In genomic region chr4:73729534-73730165, GRCh38 we compare ENCODE assay signal across 8 cellular contexts. TPM values are rescaled to one million over a fixed set of nuclear protein-coding genes. Genes with fewer than 3 reads are reported as not detected.
A peak's percentile ranks its signal among the peaks of the same experiment; 100 is the strongest.
DNase-seq lines count a peak whose midpoint lies in the region; ATAC-seq and TF ChIP-seq lines count a peak whose summit lies in the region.

No MANE protein-coding gene starts in this region.

- no peaks in the 10 kb centered on the region for H3K36me3 ChIP-seq in tibial nerve

- 42 to 43% methylated on average over 3 of the region's 3 CpGs for WGBS in tibial nerve, 2 donors

- no peaks in the 10 kb centered on the region for H3K27me3 Mint-ChIP-seq in activated T-cell treated with anti-CD3 and anti-CD28 coated beads, Interleukin-2, amount 50 U/mL, for 24 hours

- no peak overlapping the region for H3K27ac ChIP-seq in tibial nerve

- no peak for TF ChIP-seq POLR2A in tibial nerve (IDR thresholded peaks at IDR 0.05)

- H3K27ac Mint-ChIP-seq in activated T-cell treated with anti-CD3 and anti-CD28 coated beads, Interleukin-2, amount 50 U/mL, for 24 hours = no peak overlapping the region

- TF ChIP-seq EP300 in tibial nerve (IDR thresholded peaks at IDR 0.05) = peak in 1 of 2 donors; percentile 59

- ATAC-seq in GM19467 (IDR thresholded peaks at IDR 0.05; ENCODE audit: unreplicated experiment) (peak; percentile 72), HG03571 (IDR thresholded peaks at IDR 0.05; ENCODE audit: unreplicated experiment) (peak; percentile 56), left colon (peak; percentile 94)

- H3K4me1 Mint-ChIP-seq in activated T-cell treated with anti-CD3 and anti-CD28 coated beads, Interleukin-2, amount 50 U/mL, for 24 hours (ENCODE audit: low read depth) = no peaks in the 10 kb centered on the region

- no peak overlapping the region for H3K4me3 Mint-ChIP-seq in activated T-cell treated with anti-CD3 and anti-CD28 coated beads, Interleukin-2, amount 50 U/mL, for 24 hours

- no peaks in the 10 kb centered on the region for H3K9me3 ChIP-seq in tibial nerve

- peak; percentile 82 for DNase-seq in DMS53 treated with DMSO at 0.1 percent for 48 hours (lab: John Stamatoyannopoulos, UW; ENCODE audit: unreplicated experiment)
- peak; percentile 53 for DNase-seq in NOMO-1 treated with dmso at 0.1 percent for 144 hours (lab: John Stamatoyannopoulos, UW; ENCODE audit: unreplicated experiment)
- peak; percentile 95 to 97 for DNase-seq in cardiac fibroblast (ENCODE audit: low read depth in 2 of 2)
- peak; percentile 56 to 62 for DNase-seq in left colon
- peak; percentile 55 to 81 for DNase-seq in tibial nerve (ENCODE audit: low spot score in 2 of 2)
- DNase-seq in activated T-cell treated with anti-CD3 and anti-CD28 coated beads, Interleukin-2, amount 50 U/mL, for 24 hours = no peak

- H3K4me1 ChIP-seq in tibial nerve = peaks cover 0 to 14% (median 5%) of the 10 kb centered on the region in 4 donors

- intact Hi-C loops in left colon (cut with DNase I, micrococcal nuclease) = no loop called here

- TF ChIP-seq CTCF in cardiac fibroblast (IDR thresholded peaks at IDR 0.05; ENCODE audit: low read depth, low read length) = peak; percentile 93
- peak; percentile 53 to 77 (median 76) for TF ChIP-seq CTCF in tibial nerve (IDR thresholded peaks at IDR 0.05)

- no peaks in the 10 kb centered on the region for H3K9me3 Mint-ChIP-seq in activated T-cell treated with anti-CD3 and anti-CD28 coated beads, Interleukin-2, amount 50 U/mL, for 24 hours

- no peaks in the 10 kb centered on the region for H3K27me3 ChIP-seq in tibial nerve

- H3K36me3 Mint-ChIP-seq in activated T-cell treated with anti-CD3 and anti-CD28 coated beads, Interleukin-2, amount 50 U/mL, for 24 hours (ENCODE audit: low read depth) = no peaks in the 10 kb centered on the region

- H3K4me3 ChIP-seq in cardiac fibroblast (replicated peaks in 1 of 2; ENCODE audit: low read depth in 2 of 2, low read length in 2 of 2) (no peak overlapping the region), tibial nerve (no peak overlapping the region)

RNA-seq across cellular contexts. Expression of gene CXCL8, which starts 10.7 kb away (rescaled TPM):
- total RNA-seq in left colon (1 to 10 TPM; 1.8 to 1.9 TPM), tibial nerve (10 to 100 TPM in 1 of 4 donors, 1 to 10 TPM in 1, under 1 TPM in 2; 0.22 to 10.8 (median 1.3) TPM)
